Comparison of ENCODE assay signal across 7 cellular contexts in the genomic region with DNA sequence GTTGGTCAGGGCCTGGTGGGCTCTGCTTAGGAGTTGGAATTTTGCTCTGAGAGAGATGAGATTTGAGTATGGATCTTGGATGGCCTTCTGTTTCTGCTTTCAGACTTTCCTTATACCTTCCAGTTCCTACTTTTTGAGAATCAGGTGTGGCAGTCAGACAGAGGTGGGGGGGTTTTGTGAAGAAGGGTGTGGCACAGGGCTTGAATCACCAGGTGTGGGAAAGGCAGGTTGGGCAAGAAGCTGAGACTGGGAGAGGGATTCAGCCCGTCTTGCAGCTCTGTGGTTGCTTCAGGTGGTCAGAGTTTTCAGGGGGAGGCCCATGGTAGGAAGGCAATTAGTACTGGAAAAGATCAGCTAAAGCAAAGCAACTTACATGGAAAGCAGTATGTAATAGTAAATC.
DNase-seq lines count a peak whose midpoint lies in the region; ATAC-seq and TF ChIP-seq lines count a peak whose summit lies in the region.

No MANE protein-coding gene starts in this region.

- H2AFZ ChIP-seq in osteoblast (ENCODE audit: low read length), result peak overlapping the region; percentile 17

- H3K36me3 ChIP-seq in BLaER1 treated with 17β-estradiol and CSF1 and Interleukin-3, amounts not matched to agents 10 nM and 100 nM, result no peaks in the 10 kb centered on the region
- H3K36me3 ChIP-seq in osteoblast (ENCODE audit: insufficient read depth, low read length), result no peaks in the 10 kb centered on the region

- no peaks in the 10 kb centered on the region for H3K36me3 Mint-ChIP-seq in Calu3 (ENCODE audit: insufficient read depth, unreplicated experiment)
- peaks cover 6% of the 10 kb centered on the region for H3K36me3 Mint-ChIP-seq in central memory CD8-positive, alpha-beta T cell (ENCODE audit: insufficient read depth)

- no TSS peak for BruUV-seq in Calu3 (replicated peaks; lab: Mats Ljungman, UMichigan)

- H3K4me3 ChIP-seq in BLaER1 treated with 17β-estradiol and CSF1 and Interleukin-3, amounts not matched to agents 10 nM and 100 nM, result no peak overlapping the region
- no peak overlapping the region for H3K4me3 ChIP-seq in osteoblast (ENCODE audit: insufficient read depth, low read length)

- no peaks in the 10 kb centered on the region for H3K9me3 ChIP-seq in BLaER1 treated with 17β-estradiol and CSF1 and Interleukin-3, amounts not matched to agents 10 nM and 100 nM (replicated peaks in 1 of 11)
- no peaks in the 10 kb centered on the region for H3K9me3 ChIP-seq in osteoblast (ENCODE audit: low read depth, low read length)

- peaks cover 6 to 18% (median 10%) of the 10 kb centered on the region in 10 experiments; a peak in 19 of 20 replicates for H3K4me1 ChIP-seq in BLaER1 treated with 17β-estradiol and CSF1 and Interleukin-3, amounts not matched to agents 10 nM and 100 nM
- H3K4me1 ChIP-seq in osteoblast (ENCODE audit: insufficient read depth, low read length), result peaks cover 35% of the 10 kb centered on the region

- TF ChIP-seq CTCF in Calu3 (IDR thresholded peaks at IDR 0.05; ENCODE audit: unreplicated experiment) (no peak), osteoblast (IDR thresholded peaks at IDR 0.05; ENCODE audit: extremely low read depth, low read depth, low read length) (no peak)

- H3K27me3 Mint-ChIP-seq in Calu3 (ENCODE audit: unreplicated experiment), result peaks cover 4% of the 10 kb centered on the region
- no peaks in the 10 kb centered on the region for H3K27me3 Mint-ChIP-seq in central memory CD8-positive, alpha-beta T cell

- H3K9me3 Mint-ChIP-seq in Calu3 (ENCODE audit: low read depth, unreplicated experiment), result no peaks in the 10 kb centered on the region
- H3K9me3 Mint-ChIP-seq in central memory CD8-positive, alpha-beta T cell, result no peaks in the 10 kb centered on the region

- no peak overlapping the region; a peak in 1 of 22 replicates for H3K9ac ChIP-seq in BLaER1 treated with 17β-estradiol and CSF1 and Interleukin-3, amounts not matched to agents 10 nM and 100 nM

- H3K27ac Mint-ChIP-seq in Calu3 (ENCODE audit: unreplicated experiment), result no peak overlapping the region
- peak overlapping the region; percentile 54 for H3K27ac Mint-ChIP-seq in central memory CD8-positive, alpha-beta T cell (ENCODE audit: low read depth)

- no peak for ATAC-seq in central memory CD8-positive, alpha-beta T cell (replicated peaks; ENCODE audit: extremely low read depth, poor library complexity, severe bottlenecking)
- no peak for ATAC-seq in sciatic nerve

- H3K4me1 Mint-ChIP-seq in Calu3 (ENCODE audit: low read depth, unreplicated experiment), result peaks cover 12% of the 10 kb centered on the region
- H3K4me1 Mint-ChIP-seq in central memory CD8-positive, alpha-beta T cell, result peaks cover 24% of the 10 kb centered on the region

- intact Hi-C loops in Calu3 (cut with micrococcal nuclease; ENCODE audit: unreplicated experiment) (no loop called here), sciatic nerve (cut with DNase I) (no loop called here)

- H3K27ac ChIP-seq in BLaER1 treated with 17β-estradiol and CSF1 and Interleukin-3, amounts not matched to agents 10 nM and 100 nM, result 0 out of 22 replicates have a peak overlapping the region, but pooled peaks of 2 of the 11 experiments have one; percentile 10 to 14
- H3K27ac ChIP-seq in osteoblast (ENCODE audit: low read depth, low read length), result peak overlapping the region; percentile 31

- H4K20me1 ChIP-seq in BLaER1 treated with 17β-estradiol and CSF1 and Interleukin-3, amounts not matched to agents 10 nM and 100 nM, result no peaks in the 10 kb centered on the region
- H4K20me1 ChIP-seq in osteoblast (ENCODE audit: insufficient read depth, low read length), result no peaks in the 10 kb centered on the region

- CTCF ChIA-PET in Calu3 (lab: Charles Lee), result no interaction called here

- H3K79me2 ChIP-seq in osteoblast (ENCODE audit: insufficient read depth, low read length), result no peaks in the 10 kb centered on the region

- peak overlapping the region; percentile 40 to 77 (median 64); a peak in 19 of 22 replicates for H3K4me2 ChIP-seq in BLaER1 treated with 17β-estradiol and CSF1 and Interleukin-3, amounts not matched to agents 10 nM and 100 nM
- H3K4me2 ChIP-seq in osteoblast (ENCODE audit: insufficient read depth, low read length), result peak overlapping the region; percentile 78

- H3K27me3 ChIP-seq in BLaER1 treated with 17β-estradiol and CSF1 and Interleukin-3, amounts not matched to agents 10 nM and 100 nM, result no peaks in the 10 kb centered on the region
- H3K27me3 ChIP-seq in osteoblast (ENCODE audit: insufficient read depth, low read length), result no peaks in the 10 kb centered on the region

- peak overlapping the region; percentile 39 for H3K4me3 Mint-ChIP-seq in Calu3 (ENCODE audit: low read depth, unreplicated experiment)
- peak overlapping the region; percentile 52 for H3K4me3 Mint-ChIP-seq in central memory CD8-positive, alpha-beta T cell

- peak; percentile 24 for DNase-seq in Calu3
- no peak for DNase-seq in central memory CD8-positive, alpha-beta T cell (ENCODE audit: low spot score in 2 of 2)
- DNase-seq in osteoblast (ENCODE audit: insufficient read length, low spot score, missing footprints), result no peak
- no peak for DNase-seq in SHP77 (lab: John Stamatoyannopoulos, UW)
- no peak for DNase-seq in stimulated activated naive CD4-positive, alpha-beta T cell (lab: John Stamatoyannopoulos, UW)
- DNase-seq in sciatic nerve (ENCODE audit: low spot score), result no peak
